In the genomic region with DNA sequence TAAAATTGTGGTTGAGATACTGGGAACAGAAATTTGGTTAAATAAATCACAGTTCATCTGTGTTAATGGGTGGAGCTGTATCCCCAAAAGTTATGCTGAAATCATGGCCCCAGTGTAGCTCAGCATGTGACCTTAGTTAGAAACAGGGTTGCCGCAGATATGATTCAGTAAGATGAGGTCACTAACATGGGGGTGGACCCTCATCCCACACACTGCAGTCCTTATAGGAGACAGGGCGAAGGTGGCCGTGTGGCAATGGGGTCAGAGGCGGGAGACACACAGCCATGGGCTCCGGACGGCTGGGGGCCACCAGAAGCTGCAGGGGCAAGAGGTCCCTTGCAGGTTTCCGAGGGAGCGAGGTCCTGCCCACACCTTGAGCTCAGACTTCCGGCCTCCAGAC, we compare ENCODE assay signal across 20 cellular contexts. TPM values are rescaled to one million over a fixed set of nuclear protein-coding genes. Genes with fewer than 3 reads are reported as not detected.
DNase-seq lines count a peak whose midpoint lies in the region; ATAC-seq and TF ChIP-seq lines count a peak whose summit lies in the region.
"Had no signal": no experiment of that assay in that cellular context is flagged by ENCODE, and none has a peak within 500 bp of the region (broad histone marks: within the 10 kb centered on the region; RNA-seq: fewer than 3 reads in every experiment).

No MANE protein-coding gene starts in this region.

- TF ChIP-seq CTCF in HEK293 (tag by site-specific recombination; IDR thresholded peaks at IDR 0.05) (no peak), fibroblast of lung (conservative IDR thresholded peaks at IDR 0.05 in 1 of 2, IDR thresholded peaks at IDR 0.05 in 1 of 2; ENCODE audit: low read depth in 1 of 2, low read length in 2 of 2) (no peak), omental fat pad (IDR thresholded peaks at IDR 0.05) (no peak), transverse colon (IDR thresholded peaks at IDR 0.05) (no peak)

- H3K79me2 ChIP-seq in fibroblast of lung (ENCODE audit: control insufficient read depth, insufficient read depth, low read length) = no peaks in the 10 kb centered on the region

- no peak overlapping the region for H3K9ac ChIP-seq in fibroblast of lung (ENCODE audit: insufficient read depth, low read length)
- H3K9ac ChIP-seq: KMS-11 had no signal

- H3K27me3 ChIP-seq in fibroblast of lung (ENCODE audit: control insufficient read depth, insufficient read depth, low read length) = no peaks in the 10 kb centered on the region
- H3K27me3 ChIP-seq in transverse colon = no peaks in the 10 kb centered on the region
- H3K27me3 ChIP-seq: SJSA1 had no signal

- in situ Hi-C loops in transverse colon (cut with MboI; ENCODE audit: low pct_ligation_motif_present in 1 of 4, low pct_unique_long_range_greater_than_20kb in 1 of 4, low sequenced_read_pairs in 3 of 4) = no loop called here

- WGBS in transverse colon (ENCODE audit: low coverage in 1 of 2), 2 donors = 92 to 97% methylated on average over 9 of the region's 9 CpGs

- no peak for TF ChIP-seq POLR2A in transverse colon (IDR thresholded peaks at IDR 0.05)

- POLR2A ChIA-PET in HEK293 (lab: Yijun Ruan, JAX) = interaction anchor here (0.8 kb wide), 1 partner anchor 11 kb away, joined by 3 read pairs; the partner anchor contains the start of genes GALNS and TRAPPC2L

- peak; percentile 41 for DNase-seq in AG08396 (ENCODE audit: low spot score)
- DNase-seq in fibroblast of lung (ENCODE audit: low read depth in 2 of 2) = peak; percentile 14 to 22
- DNase-seq in omental fat pad (ENCODE audit: low spot score) = no peak
- DNase-seq in left colon = no peak
- DNase-seq in stimulated activated naive CD4-positive, alpha-beta T cell treated with Interleukin-2 at 50 U/mL for 16 hours (lab: John Stamatoyannopoulos, UW) = no peak
- no peak for DNase-seq in transverse colon
- DNase-seq: COR-L47, DMS153, NCI-H1436, NCI-H2029, NCI-H2171, NCI-H446, PC-3 had no signal

- intact Hi-C loops in left colon (cut with DNase I, micrococcal nuclease) = no loop called here
- intact Hi-C loops in transverse colon (cut with DNase I; ENCODE audit: low total_unique reads) = no loop called here

- H3K4me3 ChIP-seq in HEK293 (ENCODE audit: low read depth, low read length) (no peak overlapping the region), fibroblast of lung (replicated peaks in 1 of 4; ENCODE audit: control extremely low read depth in 1 of 4, insufficient read depth in 1 of 4, low read depth in 3 of 4, low read length in 4 of 4) (no peak overlapping the region), transverse colon (no peak overlapping the region)
- H3K4me3 ChIP-seq: SJSA1 had no signal

- ATAC-seq in omental fat pad (ENCODE audit: low FRiP score) (peak; percentile 12), left colon (no peak), GM18907 (IDR thresholded peaks at IDR 0.05; ENCODE audit: unreplicated experiment) (no peak)
- ATAC-seq: PC-3 had no signal

- TF ChIP-seq EP300 in transverse colon (IDR thresholded peaks at IDR 0.05; ENCODE audit: low read depth) = no peak

- H3K4me1 ChIP-seq in HEK293 (ENCODE audit: control insufficient read depth, insufficient read depth, low read length) (no peaks in the 10 kb centered on the region), fibroblast of lung (ENCODE audit: control insufficient read depth, extremely low read depth, insufficient read depth, low read length) (no peaks in the 10 kb centered on the region), transverse colon (no peaks in the 10 kb centered on the region)
- H3K4me1 ChIP-seq: SJSA1 had no signal

- no peak overlapping the region for H3K4me2 ChIP-seq in fibroblast of lung (ENCODE audit: extremely low read depth, insufficient read depth, low read length)
- H3K4me2 ChIP-seq: KMS-11 had no signal

- CTCF ChIA-PET in HEK293 (lab: Yijun Ruan, JAX) = no interaction called here

- H3K9me3 ChIP-seq in HEK293 (ENCODE audit: control insufficient read depth, insufficient read depth, low read depth, low read length) = no peaks in the 10 kb centered on the region
- no peaks in the 10 kb centered on the region for H3K9me3 ChIP-seq in fibroblast of lung (ENCODE audit: control insufficient read depth, insufficient read depth, low read depth, low read length)
- H3K9me3 ChIP-seq in transverse colon = no peaks in the 10 kb centered on the region
- H3K9me3 ChIP-seq: SJSA1 had no signal

- no peak overlapping the region for H2AFZ ChIP-seq in fibroblast of lung (ENCODE audit: low read length)

- H3K36me3 ChIP-seq in HEK293 (ENCODE audit: control insufficient read depth in 2 of 2, insufficient read depth in 1 of 2, low read length in 2 of 2) (no peaks in the 10 kb centered on the region), fibroblast of lung (ENCODE audit: control insufficient read depth, insufficient read depth, low read length) (no peaks in the 10 kb centered on the region), transverse colon (no peaks in the 10 kb centered on the region)

- no peak overlapping the region for H3K27ac ChIP-seq in HEK293 (ENCODE audit: extremely low read depth, low read depth, low read length)
- no peak overlapping the region for H3K27ac ChIP-seq in fibroblast of lung (ENCODE audit: insufficient read depth, low read length)
- no peak overlapping the region for H3K27ac ChIP-seq in transverse colon
- H3K27ac ChIP-seq: C4-2B, KMS-11, SJSA1 had no signal

- no peaks in the 10 kb centered on the region for H4K20me1 ChIP-seq in fibroblast of lung (ENCODE audit: control insufficient read depth, extremely low read depth, insufficient read depth, low read length)

TF ChIP-seq in HEK293, 187 proteins besides CTCF, POLR2A, EP300 and RAD21:
- TF ChIP-seq ZFHX2 (tag by site-specific recombination; conservative IDR thresholded peaks at IDR 0.05) (peak; percentile 64), EGR2 (tag by site-specific recombination; IDR thresholded peaks at IDR 0.05; ENCODE audit: low read depth) (peak; percentile 68; the same call in 1 of the 2 replicates), ZNF404 (tag by site-specific recombination; IDR thresholded peaks at IDR 0.05) (no peak)

RNA-seq across cellular contexts. Expression of gene GALNS, which starts 10.7 kb away (rescaled TPM):
- total RNA-seq in fibroblast of lung = 20.8 and 29.6 TPM in 2 replicates
- 8.6 and 10.6 TPM in 2 replicates for polyA plus RNA-seq in fibroblast of lung
- polyA plus RNA-seq in fibroblast of lung (2012) = 26.6 and 42.5 TPM in 2 replicates
- polyA minus RNA-seq in fibroblast of lung (ENCODE audit: low replicate concordance) = 14.6 and 37.4 TPM in 2 replicates
- total RNA-seq in omental fat pad = 10 to 100 TPM; 15.0 to 32.0 (median 23.4) TPM
- 10 to 100 TPM; 39.1 to 43.5 TPM for total RNA-seq in left colon
- total RNA-seq in transverse colon = 100 to 1,000 TPM in 1 of 4 donors, 10 to 100 TPM in 3; 45.7 to 101 (median 75.6) TPM

RNA-seq across cellular contexts. Expression of gene TRAPPC2L, which starts 10.8 kb away (rescaled TPM):
- total RNA-seq in fibroblast of lung (46.5 and 47.7 TPM in 2 replicates), omental fat pad (10 to 100 TPM; 25.3 to 49.4 (median 39.7) TPM), left colon (10 to 100 TPM; 37.0 to 44.4 TPM), transverse colon (10 to 100 TPM in 3 of 4 donors, 1 to 10 TPM in 1; 9.8 to 34.4 (median 19.7) TPM)
- polyA plus RNA-seq in fibroblast of lung = 63.7 and 78.6 TPM in 2 replicates
- 190 and 225 TPM in 2 replicates for polyA plus RNA-seq in fibroblast of lung (2012)
- 164 and 219 TPM in 2 replicates for polyA minus RNA-seq in fibroblast of lung (ENCODE audit: low replicate concordance)

RNA-seq across cellular contexts. Expression of gene PABPN1L, which starts 20.4 kb away (rescaled TPM):
- total RNA-seq in fibroblast of lung = not detected in 2 replicates
- not detected in 2 replicates for polyA plus RNA-seq in fibroblast of lung
- not detected in 2 replicates for polyA plus RNA-seq in fibroblast of lung (2012)
- not detected in 2 replicates for polyA minus RNA-seq in fibroblast of lung (ENCODE audit: low replicate concordance)
- not detected for total RNA-seq in omental fat pad
- total RNA-seq in left colon = not detected
- total RNA-seq in transverse colon = not detected
- total RNA-seq: G401, M059J, PC-3, SJSA1 had no signal

RNA-seq across cellular contexts. Expression of gene APRT, which starts 34.4 kb away (rescaled TPM):
- total RNA-seq in fibroblast of lung = 50.3 and 95.6 TPM in 2 replicates
- polyA plus RNA-seq in fibroblast of lung = 39.2 and 57.6 TPM in 2 replicates
- polyA plus RNA-seq in fibroblast of lung (2012) = 155 and 232 TPM in 2 replicates
- 62.8 and 64.3 TPM in 2 replicates for polyA minus RNA-seq in fibroblast of lung (ENCODE audit: low replicate concordance)
- total RNA-seq in omental fat pad = 100 to 1,000 TPM in 3 of 4 donors, 10 to 100 TPM in 1; 94.4 to 127 (median 115) TPM
- total RNA-seq in left colon = 100 to 1,000 TPM; 112 to 199 TPM
- total RNA-seq in transverse colon = 100 to 1,000 TPM in 2 of 4 donors, 10 to 100 TPM in 2; 81.6 to 221 (median 149) TPM

RNA-seq across cellular contexts. Expression of gene CDT1, which starts 42.5 kb away (rescaled TPM):
- total RNA-seq in fibroblast of lung (0.77 and 3.6 TPM in 2 replicates), omental fat pad (1 to 10 TPM in 2 of 4 donors, under 1 TPM in 2; 0.19 to 3.5 (median 1.6) TPM), left colon (10 to 100 TPM in 1 of 2 donors, 1 to 10 TPM in 1; 6.8 to 14.8 TPM), transverse colon (10 to 100 TPM in 1 of 4 donors, 1 to 10 TPM in 2, not detected in 1; 3.8 to 12.5 (median 6.7) TPM)
- 1.3 and 4.5 TPM in 2 replicates for polyA plus RNA-seq in fibroblast of lung
- 4.2 and 19.0 TPM in 2 replicates for polyA plus RNA-seq in fibroblast of lung (2012)
- 4.7 and 23.7 TPM in 2 replicates for polyA minus RNA-seq in fibroblast of lung (ENCODE audit: low replicate concordance)

Comparison
In these comparisons a context has a peak if more than half of its experiments do, and no peak if none do; other contexts are left out.
1. DNase-seq: peak in AG08396 (single experiment) and fibroblast of lung (2 of 2); none in omental fat pad (single experiment), left colon (0 of 2), stimulated activated naive CD4-positive, alpha-beta T cell treated with Interleukin-2 at 50 U/mL for 16 hours (single experiment) and transverse colon (single experiment).